1 cellular context compared by ENCODE assay signal in the genomic region with DNA sequence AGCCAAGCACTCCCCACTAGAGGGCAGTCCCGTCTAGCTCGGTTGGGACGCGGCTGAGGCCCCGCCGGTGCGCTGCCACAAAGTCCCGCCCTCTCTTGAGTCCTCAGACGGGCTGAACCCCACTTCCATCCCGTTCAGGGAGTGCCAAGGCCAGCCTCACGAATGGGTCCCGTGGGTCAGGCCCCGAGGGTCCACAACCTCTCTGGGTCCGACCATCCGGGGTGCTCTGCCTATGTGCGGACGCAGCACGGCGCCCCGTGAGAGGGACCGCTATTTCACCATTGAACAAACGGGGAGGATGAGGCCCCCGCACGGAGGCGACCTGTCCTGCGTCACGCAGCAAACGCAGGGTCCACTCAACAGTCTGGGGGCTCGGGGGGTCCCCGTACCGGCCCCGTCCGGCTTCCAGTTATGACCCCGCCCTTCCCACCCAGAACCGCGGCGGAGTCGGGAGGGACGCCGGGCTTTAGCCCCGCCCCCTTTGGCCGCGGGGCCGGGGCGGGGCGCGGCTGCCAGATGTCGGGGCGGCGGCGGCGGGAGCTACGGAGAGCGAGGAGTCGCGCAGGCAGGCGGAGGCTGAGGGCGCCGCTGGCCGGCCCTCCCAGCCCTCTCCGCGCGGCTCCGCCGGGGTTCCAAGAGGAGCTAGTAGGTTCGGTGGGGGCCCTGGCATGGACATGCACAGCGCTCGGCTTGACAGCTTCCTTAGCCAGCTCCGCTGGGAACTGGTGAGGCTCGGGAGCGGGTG.
A peak's percentile ranks its signal among the peaks of the same experiment; 100 is the strongest.
TF ChIP-seq lines count a peak whose summit lies in the region.

A gene (plus strand): TSS at position 543 of the 745 bp plus-strand sequence. CDS start 132 bp downstream, at position 675.

TF ChIP-seq in K562, 482 proteins besides CTCF, POLR2A, EP300 and RAD21 (continued from another document and continues in another):
- TF ChIP-seq, protein P1, sequence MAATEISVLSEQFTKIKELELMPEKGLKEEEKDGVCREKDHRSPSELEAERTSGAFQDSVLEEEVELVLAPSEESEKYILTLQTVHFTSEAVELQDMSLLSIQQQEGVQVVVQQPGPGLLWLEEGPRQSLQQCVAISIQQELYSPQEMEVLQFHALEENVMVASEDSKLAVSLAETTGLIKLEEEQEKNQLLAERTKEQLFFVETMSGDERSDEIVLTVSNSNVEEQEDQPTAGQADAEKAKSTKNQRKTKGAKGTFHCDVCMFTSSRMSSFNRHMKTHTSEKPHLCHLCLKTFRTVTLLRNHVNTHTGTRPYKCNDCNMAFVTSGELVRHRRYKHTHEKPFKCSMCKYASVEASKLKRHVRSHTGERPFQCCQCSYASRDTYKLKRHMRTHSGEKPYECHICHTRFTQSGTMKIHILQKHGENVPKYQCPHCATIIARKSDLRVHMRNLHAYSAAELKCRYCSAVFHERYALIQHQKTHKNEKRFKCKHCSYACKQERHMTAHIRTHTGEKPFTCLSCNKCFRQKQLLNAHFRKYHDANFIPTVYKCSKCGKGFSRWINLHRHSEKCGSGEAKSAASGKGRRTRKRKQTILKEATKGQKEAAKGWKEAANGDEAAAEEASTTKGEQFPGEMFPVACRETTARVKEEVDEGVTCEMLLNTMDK (IDR thresholded peaks at IDR 0.05; ENCODE audit: borderline replicate concordance, insufficient read depth, low read depth, low read length, poor library complexity, severe bottlenecking) = peak; percentile 3
- TF ChIP-seq, protein P2, sequence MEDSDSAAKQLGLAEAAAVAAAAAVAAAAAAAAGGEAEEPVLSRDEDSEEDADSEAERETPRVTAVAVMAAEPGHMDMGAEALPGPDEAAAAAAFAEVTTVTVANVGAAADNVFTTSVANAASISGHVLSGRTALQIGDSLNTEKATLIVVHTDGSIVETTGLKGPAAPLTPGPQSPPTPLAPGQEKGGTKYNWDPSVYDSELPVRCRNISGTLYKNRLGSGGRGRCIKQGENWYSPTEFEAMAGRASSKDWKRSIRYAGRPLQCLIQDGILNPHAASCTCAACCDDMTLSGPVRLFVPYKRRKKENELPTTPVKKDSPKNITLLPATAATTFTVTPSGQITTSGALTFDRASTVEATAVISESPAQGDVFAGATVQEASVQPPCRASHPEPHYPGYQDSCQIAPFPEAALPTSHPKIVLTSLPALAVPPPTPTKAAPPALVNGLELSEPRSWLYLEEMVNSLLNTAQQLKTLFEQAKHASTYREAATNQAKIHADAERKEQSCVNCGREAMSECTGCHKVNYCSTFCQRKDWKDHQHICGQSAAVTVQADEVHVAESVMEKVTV (CRISPR knock-in tag; IDR thresholded peaks at IDR 0.05) = peak; percentile 58
- TF ChIP-seq, protein P3, sequence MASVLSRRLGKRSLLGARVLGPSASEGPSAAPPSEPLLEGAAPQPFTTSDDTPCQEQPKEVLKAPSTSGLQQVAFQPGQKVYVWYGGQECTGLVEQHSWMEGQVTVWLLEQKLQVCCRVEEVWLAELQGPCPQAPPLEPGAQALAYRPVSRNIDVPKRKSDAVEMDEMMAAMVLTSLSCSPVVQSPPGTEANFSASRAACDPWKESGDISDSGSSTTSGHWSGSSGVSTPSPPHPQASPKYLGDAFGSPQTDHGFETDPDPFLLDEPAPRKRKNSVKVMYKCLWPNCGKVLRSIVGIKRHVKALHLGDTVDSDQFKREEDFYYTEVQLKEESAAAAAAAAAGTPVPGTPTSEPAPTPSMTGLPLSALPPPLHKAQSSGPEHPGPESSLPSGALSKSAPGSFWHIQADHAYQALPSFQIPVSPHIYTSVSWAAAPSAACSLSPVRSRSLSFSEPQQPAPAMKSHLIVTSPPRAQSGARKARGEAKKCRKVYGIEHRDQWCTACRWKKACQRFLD (CRISPR knock-in tag; IDR thresholded peaks at IDR 0.05) = 0 out of 2 replicates have a peak, but pooled peaks have one; percentile 56
- TF ChIP-seq PHF8 (IDR thresholded peaks at IDR 0.05; ENCODE audit: borderline replicate concordance, low read length) (peak; percentile 71; the same call in 1 of the 2 replicates), HCFC1 (IDR thresholded peaks at IDR 0.05; ENCODE audit: low read depth, low read length) (peak; percentile 35; the same call in 1 of the 2 replicates), TCF7 (IDR thresholded peaks at IDR 0.05; ENCODE audit: borderline replicate concordance) (0 out of 2 replicates have a peak, but pooled peaks have one; percentile 35), KDM2B (CRISPR knock-in tag; IDR thresholded peaks at IDR 0.05) (0 out of 2 replicates have a peak, but pooled peaks have one; percentile 8), HDAC1 (IDR thresholded peaks at IDR 0.05) (peak in 1 of 2 experiments; percentile 62; a peak in 1 of 4 replicates), ZNF263 (CRISPR knock-in tag; IDR thresholded peaks at IDR 0.05; ENCODE audit: borderline replicate concordance) (peak; percentile 18; the same call in 1 of the 2 replicates), ETV6 (IDR thresholded peaks at IDR 0.05; ENCODE audit: borderline replicate concordance in 1 of 2, low read depth in 2 of 2, low read length in 1 of 2) (no peak), ETV6 (CRISPR knock-in tag; IDR thresholded peaks at IDR 0.05; ENCODE audit: borderline replicate concordance) (no peak), ATF1 (CRISPR knock-in tag; IDR thresholded peaks at IDR 0.05) (no peak), ATF1 (tag; IDR thresholded peaks at IDR 0.05) (peak; percentile 50; the same call in 1 of the 2 replicates), ZFX (CRISPR knock-in tag; IDR thresholded peaks at IDR 0.05) (peak; percentile 50), RBFOX2 (IDR thresholded peaks at IDR 0.05; ENCODE audit: low read depth, low read length) (peak; percentile 77), STAG1 (CRISPR knock-in tag; IDR thresholded peaks at IDR 0.05; ENCODE audit: borderline replicate concordance) (peak; percentile 59; the same call in 1 of the 2 replicates), SMC3 (conservative IDR thresholded peaks at IDR 0.05; ENCODE audit: insufficient read depth, low read depth, low read length) (peak; percentile 66), HNRNPLL (IDR thresholded peaks at IDR 0.05; ENCODE audit: low read depth, low read length, poor library complexity, severe bottlenecking) (peak; percentile 39), POLR2G (IDR thresholded peaks at IDR 0.05; ENCODE audit: low read depth, low read length) (peak; percentile 86), CBX1 (IDR thresholded peaks at IDR 0.05; ENCODE audit: low read depth) (no peak; the same call in 1 of the 2 replicates), PHB (CRISPR knock-in tag; IDR thresholded peaks at IDR 0.05) (peak; percentile 64; the same call in 1 of the 2 replicates), KAT7 (CRISPR knock-in tag; IDR thresholded peaks at IDR 0.05; ENCODE audit: borderline replicate concordance) (0 out of 2 replicates have a peak, but pooled peaks have one; percentile 55), MAZ (CRISPR knock-in tag; conservative IDR thresholded peaks at IDR 0.05 in 1 of 2, IDR thresholded peaks at IDR 0.05 in 1 of 2) (peak; percentile 24 to 26; a peak in 2 of 4 replicates), TAF9B (IDR thresholded peaks at IDR 0.05; ENCODE audit: partially characterized antibody) (peak; percentile 12), CREB1 (IDR thresholded peaks at IDR 0.05) (no peak), CREB1 (CRISPR knock-in tag; IDR thresholded peaks at IDR 0.05) (0 out of 2 replicates have a peak, but pooled peaks have one; percentile 59), ILF3 (IDR thresholded peaks at IDR 0.05; ENCODE audit: borderline replicate concordance) (no peak)
- TF ChIP-seq, protein P4, sequence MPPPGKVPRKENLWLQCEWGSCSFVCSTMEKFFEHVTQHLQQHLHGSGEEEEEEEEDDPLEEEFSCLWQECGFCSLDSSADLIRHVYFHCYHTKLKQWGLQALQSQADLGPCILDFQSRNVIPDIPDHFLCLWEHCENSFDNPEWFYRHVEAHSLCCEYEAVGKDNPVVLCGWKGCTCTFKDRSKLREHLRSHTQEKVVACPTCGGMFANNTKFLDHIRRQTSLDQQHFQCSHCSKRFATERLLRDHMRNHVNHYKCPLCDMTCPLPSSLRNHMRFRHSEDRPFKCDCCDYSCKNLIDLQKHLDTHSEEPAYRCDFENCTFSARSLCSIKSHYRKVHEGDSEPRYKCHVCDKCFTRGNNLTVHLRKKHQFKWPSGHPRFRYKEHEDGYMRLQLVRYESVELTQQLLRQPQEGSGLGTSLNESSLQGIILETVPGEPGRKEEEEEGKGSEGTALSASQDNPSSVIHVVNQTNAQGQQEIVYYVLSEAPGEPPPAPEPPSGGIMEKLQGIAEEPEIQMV (tag; conservative IDR thresholded peaks at IDR 0.05; ENCODE audit: low read depth) = peak; percentile 50; the same call in 1 of the 2 replicates
- TF ChIP-seq, protein P5, sequence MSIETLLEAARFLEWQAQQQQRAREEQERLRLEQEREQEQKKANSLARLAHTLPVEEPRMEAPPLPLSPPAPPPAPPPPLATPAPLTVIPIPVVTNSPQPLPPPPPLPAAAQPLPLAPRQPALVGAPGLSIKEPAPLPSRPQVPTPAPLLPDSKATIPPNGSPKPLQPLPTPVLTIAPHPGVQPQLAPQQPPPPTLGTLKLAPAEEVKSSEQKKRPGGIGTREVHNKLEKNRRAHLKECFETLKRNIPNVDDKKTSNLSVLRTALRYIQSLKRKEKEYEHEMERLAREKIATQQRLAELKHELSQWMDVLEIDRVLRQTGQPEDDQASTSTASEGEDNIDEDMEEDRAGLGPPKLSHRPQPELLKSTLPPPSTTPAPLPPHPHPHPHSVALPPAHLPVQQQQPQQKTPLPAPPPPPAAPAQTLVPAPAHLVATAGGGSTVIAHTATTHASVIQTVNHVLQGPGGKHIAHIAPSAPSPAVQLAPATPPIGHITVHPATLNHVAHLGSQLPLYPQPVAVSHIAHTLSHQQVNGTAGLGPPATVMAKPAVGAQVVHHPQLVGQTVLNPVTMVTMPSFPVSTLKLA (conservative IDR thresholded peaks at IDR 0.05) = peak; percentile 4 to 8; a peak in 3 of 4 replicates
- TF ChIP-seq, protein P6, sequence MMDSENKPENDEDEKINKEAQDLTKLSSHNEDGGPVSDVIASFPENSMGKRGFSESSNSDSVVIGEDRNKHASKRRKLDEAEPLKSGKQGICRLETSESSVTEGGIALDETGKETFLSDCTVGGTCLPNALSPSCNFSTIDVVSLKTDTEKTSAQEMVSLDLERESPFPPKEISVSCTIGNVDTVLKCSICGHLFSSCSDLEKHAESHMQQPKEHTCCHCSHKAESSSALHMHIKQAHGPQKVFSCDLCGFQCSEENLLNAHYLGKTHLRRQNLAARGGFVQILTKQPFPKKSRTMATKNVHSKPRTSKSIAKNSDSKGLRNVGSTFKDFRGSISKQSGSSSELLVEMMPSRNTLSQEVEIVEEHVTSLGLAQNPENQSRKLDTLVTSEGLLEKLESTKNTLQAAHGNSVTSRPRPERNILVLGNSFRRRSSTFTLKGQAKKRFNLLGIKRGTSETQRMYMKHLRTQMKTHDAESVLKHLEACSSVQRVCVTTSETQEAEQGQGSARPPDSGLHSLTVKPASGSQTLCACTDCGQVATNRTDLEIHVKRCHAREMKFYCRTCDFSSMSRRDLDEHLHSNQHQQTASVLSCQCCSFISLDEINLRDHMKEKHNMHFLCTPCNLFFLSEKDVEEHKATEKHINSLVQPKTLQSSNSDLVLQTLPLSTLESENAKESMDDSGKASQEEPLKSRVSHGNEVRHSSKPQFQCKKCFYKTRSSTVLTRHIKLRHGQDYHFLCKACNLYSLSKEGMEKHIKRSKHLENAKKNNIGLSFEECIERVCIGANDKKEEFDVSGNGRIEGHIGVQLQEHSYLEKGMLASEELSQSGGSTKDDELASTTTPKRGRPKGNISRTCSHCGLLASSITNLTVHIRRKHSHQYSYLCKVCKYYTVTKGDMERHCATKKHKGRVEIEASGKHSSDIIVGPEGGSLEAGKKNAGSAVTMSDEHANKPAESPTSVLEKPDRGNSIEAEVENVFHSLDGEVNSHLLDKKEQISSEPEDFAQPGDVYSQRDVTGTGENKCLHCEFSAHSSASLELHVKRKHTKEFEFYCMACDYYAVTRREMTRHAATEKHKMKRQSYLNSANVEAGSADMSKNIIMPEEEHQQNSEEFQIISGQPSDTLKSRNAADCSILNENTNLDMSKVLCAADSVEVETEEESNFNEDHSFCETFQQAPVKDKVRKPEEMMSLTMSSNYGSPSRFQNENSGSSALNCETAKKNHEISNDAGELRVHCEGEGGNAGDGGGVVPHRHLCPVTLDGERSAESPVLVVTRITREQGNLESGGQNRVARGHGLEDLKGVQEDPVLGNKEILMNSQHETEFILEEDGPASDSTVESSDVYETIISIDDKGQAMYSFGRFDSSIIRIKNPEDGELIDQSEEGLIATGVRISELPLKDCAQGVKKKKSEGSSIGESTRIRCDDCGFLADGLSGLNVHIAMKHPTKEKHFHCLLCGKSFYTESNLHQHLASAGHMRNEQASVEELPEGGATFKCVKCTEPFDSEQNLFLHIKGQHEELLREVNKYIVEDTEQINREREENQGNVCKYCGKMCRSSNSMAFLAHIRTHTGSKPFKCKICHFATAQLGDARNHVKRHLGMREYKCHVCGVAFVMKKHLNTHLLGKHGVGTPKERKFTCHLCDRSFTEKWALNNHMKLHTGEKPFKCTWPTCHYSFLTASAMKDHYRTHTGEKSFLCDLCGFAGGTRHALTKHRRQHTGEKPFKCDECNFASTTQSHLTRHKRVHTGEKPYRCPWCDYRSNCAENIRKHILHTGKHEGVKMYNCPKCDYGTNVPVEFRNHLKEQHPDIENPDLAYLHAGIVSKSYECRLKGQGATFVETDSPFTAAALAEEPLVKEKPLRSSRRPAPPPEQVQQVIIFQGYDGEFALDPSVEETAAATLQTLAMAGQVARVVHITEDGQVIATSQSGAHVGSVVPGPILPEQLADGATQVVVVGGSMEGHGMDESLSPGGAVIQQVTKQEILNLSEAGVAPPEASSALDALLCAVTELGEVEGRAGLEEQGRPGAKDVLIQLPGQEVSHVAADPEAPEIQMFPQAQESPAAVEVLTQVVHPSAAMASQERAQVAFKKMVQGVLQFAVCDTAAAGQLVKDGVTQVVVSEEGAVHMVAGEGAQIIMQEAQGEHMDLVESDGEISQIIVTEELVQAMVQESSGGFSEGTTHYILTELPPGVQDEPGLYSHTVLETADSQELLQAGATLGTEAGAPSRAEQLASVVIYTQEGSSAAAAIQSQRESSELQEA (IDR thresholded peaks at IDR 0.05; ENCODE audit: low read depth) = peak; percentile 87
- TF ChIP-seq, protein P7, sequence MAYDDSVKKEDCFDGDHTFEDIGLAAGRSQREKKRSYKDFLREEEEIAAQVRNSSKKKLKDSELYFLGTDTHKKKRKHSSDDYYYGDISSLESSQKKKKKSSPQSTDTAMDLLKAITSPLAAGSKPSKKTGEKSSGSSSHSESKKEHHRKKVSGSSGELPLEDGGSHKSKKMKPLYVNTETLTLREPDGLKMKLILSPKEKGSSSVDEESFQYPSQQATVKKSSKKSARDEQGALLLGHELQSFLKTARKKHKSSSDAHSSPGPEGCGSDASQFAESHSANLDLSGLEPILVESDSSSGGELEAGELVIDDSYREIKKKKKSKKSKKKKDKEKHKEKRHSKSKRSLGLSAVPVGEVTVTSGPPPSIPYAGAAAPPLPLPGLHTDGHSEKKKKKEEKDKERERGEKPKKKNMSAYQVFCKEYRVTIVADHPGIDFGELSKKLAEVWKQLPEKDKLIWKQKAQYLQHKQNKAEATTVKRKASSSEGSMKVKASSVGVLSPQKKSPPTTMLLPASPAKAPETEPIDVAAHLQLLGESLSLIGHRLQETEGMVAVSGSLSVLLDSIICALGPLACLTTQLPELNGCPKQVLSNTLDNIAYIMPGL (CRISPR knock-in tag; IDR thresholded peaks at IDR 0.05) = 0 out of 2 replicates have a peak, but pooled peaks have one; percentile 24
- TF ChIP-seq, protein P8, sequence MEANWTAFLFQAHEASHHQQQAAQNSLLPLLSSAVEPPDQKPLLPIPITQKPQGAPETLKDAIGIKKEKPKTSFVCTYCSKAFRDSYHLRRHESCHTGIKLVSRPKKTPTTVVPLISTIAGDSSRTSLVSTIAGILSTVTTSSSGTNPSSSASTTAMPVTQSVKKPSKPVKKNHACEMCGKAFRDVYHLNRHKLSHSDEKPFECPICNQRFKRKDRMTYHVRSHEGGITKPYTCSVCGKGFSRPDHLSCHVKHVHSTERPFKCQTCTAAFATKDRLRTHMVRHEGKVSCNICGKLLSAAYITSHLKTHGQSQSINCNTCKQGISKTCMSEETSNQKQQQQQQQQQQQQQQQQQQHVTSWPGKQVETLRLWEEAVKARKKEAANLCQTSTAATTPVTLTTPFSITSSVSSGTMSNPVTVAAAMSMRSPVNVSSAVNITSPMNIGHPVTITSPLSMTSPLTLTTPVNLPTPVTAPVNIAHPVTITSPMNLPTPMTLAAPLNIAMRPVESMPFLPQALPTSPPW (CRISPR knock-in tag; IDR thresholded peaks at IDR 0.05) = peak; percentile 73
